Comparison of ENCODE assay signal across 1 cellular context in genomic region chr6:42043787-42044475, GRCh38.
TF ChIP-seq lines count a peak whose summit lies in the region.

No MANE protein-coding gene starts in this region.

TF ChIP-seq in HepG2, 621 proteins besides CTCF, POLR2A, EP300 and RAD21 (continued from another document and continues in another):
- TF ChIP-seq, protein P1, sequence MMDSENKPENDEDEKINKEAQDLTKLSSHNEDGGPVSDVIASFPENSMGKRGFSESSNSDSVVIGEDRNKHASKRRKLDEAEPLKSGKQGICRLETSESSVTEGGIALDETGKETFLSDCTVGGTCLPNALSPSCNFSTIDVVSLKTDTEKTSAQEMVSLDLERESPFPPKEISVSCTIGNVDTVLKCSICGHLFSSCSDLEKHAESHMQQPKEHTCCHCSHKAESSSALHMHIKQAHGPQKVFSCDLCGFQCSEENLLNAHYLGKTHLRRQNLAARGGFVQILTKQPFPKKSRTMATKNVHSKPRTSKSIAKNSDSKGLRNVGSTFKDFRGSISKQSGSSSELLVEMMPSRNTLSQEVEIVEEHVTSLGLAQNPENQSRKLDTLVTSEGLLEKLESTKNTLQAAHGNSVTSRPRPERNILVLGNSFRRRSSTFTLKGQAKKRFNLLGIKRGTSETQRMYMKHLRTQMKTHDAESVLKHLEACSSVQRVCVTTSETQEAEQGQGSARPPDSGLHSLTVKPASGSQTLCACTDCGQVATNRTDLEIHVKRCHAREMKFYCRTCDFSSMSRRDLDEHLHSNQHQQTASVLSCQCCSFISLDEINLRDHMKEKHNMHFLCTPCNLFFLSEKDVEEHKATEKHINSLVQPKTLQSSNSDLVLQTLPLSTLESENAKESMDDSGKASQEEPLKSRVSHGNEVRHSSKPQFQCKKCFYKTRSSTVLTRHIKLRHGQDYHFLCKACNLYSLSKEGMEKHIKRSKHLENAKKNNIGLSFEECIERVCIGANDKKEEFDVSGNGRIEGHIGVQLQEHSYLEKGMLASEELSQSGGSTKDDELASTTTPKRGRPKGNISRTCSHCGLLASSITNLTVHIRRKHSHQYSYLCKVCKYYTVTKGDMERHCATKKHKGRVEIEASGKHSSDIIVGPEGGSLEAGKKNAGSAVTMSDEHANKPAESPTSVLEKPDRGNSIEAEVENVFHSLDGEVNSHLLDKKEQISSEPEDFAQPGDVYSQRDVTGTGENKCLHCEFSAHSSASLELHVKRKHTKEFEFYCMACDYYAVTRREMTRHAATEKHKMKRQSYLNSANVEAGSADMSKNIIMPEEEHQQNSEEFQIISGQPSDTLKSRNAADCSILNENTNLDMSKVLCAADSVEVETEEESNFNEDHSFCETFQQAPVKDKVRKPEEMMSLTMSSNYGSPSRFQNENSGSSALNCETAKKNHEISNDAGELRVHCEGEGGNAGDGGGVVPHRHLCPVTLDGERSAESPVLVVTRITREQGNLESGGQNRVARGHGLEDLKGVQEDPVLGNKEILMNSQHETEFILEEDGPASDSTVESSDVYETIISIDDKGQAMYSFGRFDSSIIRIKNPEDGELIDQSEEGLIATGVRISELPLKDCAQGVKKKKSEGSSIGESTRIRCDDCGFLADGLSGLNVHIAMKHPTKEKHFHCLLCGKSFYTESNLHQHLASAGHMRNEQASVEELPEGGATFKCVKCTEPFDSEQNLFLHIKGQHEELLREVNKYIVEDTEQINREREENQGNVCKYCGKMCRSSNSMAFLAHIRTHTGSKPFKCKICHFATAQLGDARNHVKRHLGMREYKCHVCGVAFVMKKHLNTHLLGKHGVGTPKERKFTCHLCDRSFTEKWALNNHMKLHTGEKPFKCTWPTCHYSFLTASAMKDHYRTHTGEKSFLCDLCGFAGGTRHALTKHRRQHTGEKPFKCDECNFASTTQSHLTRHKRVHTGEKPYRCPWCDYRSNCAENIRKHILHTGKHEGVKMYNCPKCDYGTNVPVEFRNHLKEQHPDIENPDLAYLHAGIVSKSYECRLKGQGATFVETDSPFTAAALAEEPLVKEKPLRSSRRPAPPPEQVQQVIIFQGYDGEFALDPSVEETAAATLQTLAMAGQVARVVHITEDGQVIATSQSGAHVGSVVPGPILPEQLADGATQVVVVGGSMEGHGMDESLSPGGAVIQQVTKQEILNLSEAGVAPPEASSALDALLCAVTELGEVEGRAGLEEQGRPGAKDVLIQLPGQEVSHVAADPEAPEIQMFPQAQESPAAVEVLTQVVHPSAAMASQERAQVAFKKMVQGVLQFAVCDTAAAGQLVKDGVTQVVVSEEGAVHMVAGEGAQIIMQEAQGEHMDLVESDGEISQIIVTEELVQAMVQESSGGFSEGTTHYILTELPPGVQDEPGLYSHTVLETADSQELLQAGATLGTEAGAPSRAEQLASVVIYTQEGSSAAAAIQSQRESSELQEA (CRISPR knock-in tag; IDR thresholded peaks at IDR 0.05; ENCODE audit: not compliant biosample characterization) = peak; percentile 92
- TF ChIP-seq ZZZ3 (CRISPR knock-in tag; IDR thresholded peaks at IDR 0.05; ENCODE audit: borderline replicate concordance) = no peak
- TF ChIP-seq GMEB1 (CRISPR knock-in tag; IDR thresholded peaks at IDR 0.05; ENCODE audit: borderline replicate concordance) = peak; percentile 55
- no peak; the same call in 1 of the 2 replicates for TF ChIP-seq SOX5 (CRISPR knock-in tag; IDR thresholded peaks at IDR 0.05; ENCODE audit: borderline replicate concordance)
- peak; percentile 11; the same call in 1 of the 2 replicates for TF ChIP-seq ZNF263 (CRISPR knock-in tag; IDR thresholded peaks at IDR 0.05)
- peak; percentile 48; the same call in 1 of the 2 replicates for TF ChIP-seq ZNF670 (CRISPR knock-in tag; IDR thresholded peaks at IDR 0.05; ENCODE audit: borderline replicate concordance)
- TF ChIP-seq, protein P2, sequence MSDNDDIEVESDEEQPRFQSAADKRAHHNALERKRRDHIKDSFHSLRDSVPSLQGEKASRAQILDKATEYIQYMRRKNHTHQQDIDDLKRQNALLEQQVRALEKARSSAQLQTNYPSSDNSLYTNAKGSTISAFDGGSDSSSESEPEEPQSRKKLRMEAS (IDR thresholded peaks at IDR 0.05) = 0 out of 2 replicates have a peak, but pooled peaks have one; percentile 46
- TF ChIP-seq ZNF7 (CRISPR knock-in tag; IDR thresholded peaks at IDR 0.05) = no peak
- no peak for TF ChIP-seq FOXA1 (IDR thresholded peaks at IDR 0.05)
- 0 out of 2 replicates have a peak, but pooled peaks have one; percentile 32 for TF ChIP-seq FOXA1 (CRISPR knock-in tag; IDR thresholded peaks at IDR 0.05)
- no peak for TF ChIP-seq IKZF1 (IDR thresholded peaks at IDR 0.05)
- TF ChIP-seq, protein P3, sequence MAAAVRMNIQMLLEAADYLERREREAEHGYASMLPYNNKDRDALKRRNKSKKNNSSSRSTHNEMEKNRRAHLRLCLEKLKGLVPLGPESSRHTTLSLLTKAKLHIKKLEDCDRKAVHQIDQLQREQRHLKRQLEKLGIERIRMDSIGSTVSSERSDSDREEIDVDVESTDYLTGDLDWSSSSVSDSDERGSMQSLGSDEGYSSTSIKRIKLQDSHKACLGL (CRISPR knock-in tag; IDR thresholded peaks at IDR 0.05) = no peak
- no peak for TF ChIP-seq ZNF317 (CRISPR knock-in tag; IDR thresholded peaks at IDR 0.05)
- no peak for TF ChIP-seq SYNCRIP (IDR thresholded peaks at IDR 0.05; ENCODE audit: insufficient read depth, low read depth, low read length)
- TF ChIP-seq SALL2 (CRISPR knock-in tag; IDR thresholded peaks at IDR 0.05) = peak; percentile 35; the same call in 1 of the 2 replicates
- no peak for TF ChIP-seq SOX6 (IDR thresholded peaks at IDR 0.05)
- TF ChIP-seq SOX6 (CRISPR knock-in tag; IDR thresholded peaks at IDR 0.05) = peak; percentile 53
- TF ChIP-seq CEBPG (CRISPR knock-in tag; IDR thresholded peaks at IDR 0.05) = 0 out of 2 replicates have a peak, but pooled peaks have one; percentile 26
- no peak for TF ChIP-seq PHB2 (IDR thresholded peaks at IDR 0.05; ENCODE audit: partially characterized antibody)
- no peak for TF ChIP-seq ZNF260 (CRISPR knock-in tag; IDR thresholded peaks at IDR 0.05; ENCODE audit: borderline replicate concordance, low read depth)
- TF ChIP-seq GATAD2A (CRISPR knock-in tag; IDR thresholded peaks at IDR 0.05) = peak; percentile 54; the same call in 1 of the 2 replicates
- TF ChIP-seq NPAS2 (CRISPR knock-in tag; IDR thresholded peaks at IDR 0.05; ENCODE audit: borderline replicate concordance) = no peak
- TF ChIP-seq MTA1 (CRISPR knock-in tag; IDR thresholded peaks at IDR 0.05; ENCODE audit: borderline replicate concordance) = peak; percentile 51; the same call in 1 of the 2 replicates
- TF ChIP-seq, protein P4, sequence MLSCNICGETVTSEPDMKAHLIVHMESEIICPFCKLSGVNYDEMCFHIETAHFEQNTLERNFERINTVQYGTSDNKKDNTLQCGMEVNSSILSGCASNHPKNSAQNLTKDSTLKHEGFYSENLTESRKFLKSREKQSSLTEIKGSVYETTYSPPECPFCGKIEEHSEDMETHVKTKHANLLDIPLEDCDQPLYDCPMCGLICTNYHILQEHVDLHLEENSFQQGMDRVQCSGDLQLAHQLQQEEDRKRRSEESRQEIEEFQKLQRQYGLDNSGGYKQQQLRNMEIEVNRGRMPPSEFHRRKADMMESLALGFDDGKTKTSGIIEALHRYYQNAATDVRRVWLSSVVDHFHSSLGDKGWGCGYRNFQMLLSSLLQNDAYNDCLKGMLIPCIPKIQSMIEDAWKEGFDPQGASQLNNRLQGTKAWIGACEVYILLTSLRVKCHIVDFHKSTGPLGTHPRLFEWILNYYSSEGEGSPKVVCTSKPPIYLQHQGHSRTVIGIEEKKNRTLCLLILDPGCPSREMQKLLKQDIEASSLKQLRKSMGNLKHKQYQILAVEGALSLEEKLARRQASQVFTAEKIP (CRISPR knock-in tag; IDR thresholded peaks at IDR 0.05; ENCODE audit: borderline replicate concordance) = no peak
- no peak for TF ChIP-seq ZNF558 (CRISPR knock-in tag; IDR thresholded peaks at IDR 0.05; ENCODE audit: borderline replicate concordance)
- TF ChIP-seq, protein P5, sequence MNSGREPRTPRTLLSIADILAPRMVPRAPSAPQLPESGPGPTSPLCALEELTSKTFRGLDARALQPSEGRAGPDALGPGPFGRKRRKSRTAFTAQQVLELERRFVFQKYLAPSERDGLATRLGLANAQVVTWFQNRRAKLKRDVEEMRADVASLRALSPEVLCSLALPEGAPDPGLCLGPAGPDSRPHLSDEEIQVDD (CRISPR knock-in tag; IDR thresholded peaks at IDR 0.05; ENCODE audit: borderline replicate concordance) = no peak
- no peak for TF ChIP-seq CHCHD3 (CRISPR knock-in tag; IDR thresholded peaks at IDR 0.05)
- no peak for TF ChIP-seq ZNF570 (CRISPR knock-in tag; IDR thresholded peaks at IDR 0.05; ENCODE audit: borderline replicate concordance)
- no peak for TF ChIP-seq NR2F6 (IDR thresholded peaks at IDR 0.05)
- TF ChIP-seq NR2F6 (CRISPR knock-in tag; IDR thresholded peaks at IDR 0.05) = peak; percentile 33; the same call in 1 of the 2 replicates
- peak; percentile 42; the same call in 1 of the 2 replicates for TF ChIP-seq SAFB2 (CRISPR knock-in tag; IDR thresholded peaks at IDR 0.05; ENCODE audit: borderline replicate concordance, low read depth)
- TF ChIP-seq ZBTB10 (CRISPR knock-in tag; IDR thresholded peaks at IDR 0.05; ENCODE audit: borderline replicate concordance) = peak; percentile 34; the same call in 1 of the 2 replicates
- TF ChIP-seq, protein P6, sequence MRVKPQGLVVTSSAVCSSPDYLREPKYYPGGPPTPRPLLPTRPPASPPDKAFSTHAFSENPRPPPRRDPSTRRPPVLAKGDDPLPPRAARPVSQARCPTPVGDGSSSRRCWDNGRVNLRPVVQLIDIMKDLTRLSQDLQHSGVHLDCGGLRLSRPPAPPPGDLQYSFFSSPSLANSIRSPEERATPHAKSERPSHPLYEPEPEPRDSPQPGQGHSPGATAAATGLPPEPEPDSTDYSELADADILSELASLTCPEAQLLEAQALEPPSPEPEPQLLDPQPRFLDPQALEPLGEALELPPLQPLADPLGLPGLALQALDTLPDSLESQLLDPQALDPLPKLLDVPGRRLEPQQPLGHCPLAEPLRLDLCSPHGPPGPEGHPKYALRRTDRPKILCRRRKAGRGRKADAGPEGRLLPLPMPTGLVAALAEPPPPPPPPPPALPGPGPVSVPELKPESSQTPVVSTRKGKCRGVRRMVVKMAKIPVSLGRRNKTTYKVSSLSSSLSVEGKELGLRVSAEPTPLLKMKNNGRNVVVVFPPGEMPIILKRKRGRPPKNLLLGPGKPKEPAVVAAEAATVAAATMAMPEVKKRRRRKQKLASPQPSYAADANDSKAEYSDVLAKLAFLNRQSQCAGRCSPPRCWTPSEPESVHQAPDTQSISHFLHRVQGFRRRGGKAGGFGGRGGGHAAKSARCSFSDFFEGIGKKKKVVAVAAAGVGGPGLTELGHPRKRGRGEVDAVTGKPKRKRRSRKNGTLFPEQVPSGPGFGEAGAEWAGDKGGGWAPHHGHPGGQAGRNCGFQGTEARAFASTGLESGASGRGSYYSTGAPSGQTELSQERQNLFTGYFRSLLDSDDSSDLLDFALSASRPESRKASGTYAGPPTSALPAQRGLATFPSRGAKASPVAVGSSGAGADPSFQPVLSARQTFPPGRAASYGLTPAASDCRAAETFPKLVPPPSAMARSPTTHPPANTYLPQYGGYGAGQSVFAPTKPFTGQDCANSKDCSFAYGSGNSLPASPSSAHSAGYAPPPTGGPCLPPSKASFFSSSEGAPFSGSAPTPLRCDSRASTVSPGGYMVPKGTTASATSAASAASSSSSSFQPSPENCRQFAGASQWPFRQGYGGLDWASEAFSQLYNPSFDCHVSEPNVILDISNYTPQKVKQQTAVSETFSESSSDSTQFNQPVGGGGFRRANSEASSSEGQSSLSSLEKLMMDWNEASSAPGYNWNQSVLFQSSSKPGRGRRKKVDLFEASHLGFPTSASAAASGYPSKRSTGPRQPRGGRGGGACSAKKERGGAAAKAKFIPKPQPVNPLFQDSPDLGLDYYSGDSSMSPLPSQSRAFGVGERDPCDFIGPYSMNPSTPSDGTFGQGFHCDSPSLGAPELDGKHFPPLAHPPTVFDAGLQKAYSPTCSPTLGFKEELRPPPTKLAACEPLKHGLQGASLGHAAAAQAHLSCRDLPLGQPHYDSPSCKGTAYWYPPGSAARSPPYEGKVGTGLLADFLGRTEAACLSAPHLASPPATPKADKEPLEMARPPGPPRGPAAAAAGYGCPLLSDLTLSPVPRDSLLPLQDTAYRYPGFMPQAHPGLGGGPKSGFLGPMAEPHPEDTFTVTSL (CRISPR knock-in tag; IDR thresholded peaks at IDR 0.05; ENCODE audit: borderline replicate concordance) = no peak
- no peak for TF ChIP-seq YEATS4 (CRISPR knock-in tag; IDR thresholded peaks at IDR 0.05; ENCODE audit: borderline replicate concordance)
- no peak for TF ChIP-seq ZNF781 (CRISPR knock-in tag; IDR thresholded peaks at IDR 0.05; ENCODE audit: borderline replicate concordance, not compliant biosample characterization)
- TF ChIP-seq, protein P7, sequence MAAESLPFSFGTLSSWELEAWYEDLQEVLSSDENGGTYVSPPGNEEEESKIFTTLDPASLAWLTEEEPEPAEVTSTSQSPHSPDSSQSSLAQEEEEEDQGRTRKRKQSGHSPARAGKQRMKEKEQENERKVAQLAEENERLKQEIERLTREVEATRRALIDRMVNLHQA (CRISPR knock-in tag; IDR thresholded peaks at IDR 0.05) = no peak
